Comparison of ENCODE assay signal across 20 cellular contexts in the genomic region with DNA sequence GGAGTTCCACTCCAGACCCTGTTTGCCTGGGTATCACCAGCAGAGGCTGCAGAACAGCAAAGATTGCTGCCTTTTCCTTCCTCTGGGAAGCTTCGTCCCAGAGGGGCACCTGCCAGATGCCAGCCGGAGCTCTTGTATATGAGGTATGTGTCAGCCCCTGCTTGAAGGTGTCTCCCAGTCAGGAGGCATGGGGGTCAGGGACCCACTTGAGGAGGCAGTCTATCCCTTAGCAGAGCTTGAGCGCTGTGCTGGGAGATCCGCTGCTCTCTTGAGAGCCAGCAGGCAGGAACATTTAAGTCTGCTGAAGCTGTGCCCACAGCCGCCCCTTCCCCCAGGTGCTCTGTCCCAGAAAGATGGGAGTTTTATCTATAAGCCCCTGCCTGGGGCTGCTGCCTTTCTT. TPM values are rescaled to one million over a fixed set of nuclear protein-coding genes. Genes with fewer than 3 reads are reported as not detected.
"Had no signal": no experiment of that assay in that cellular context is flagged by ENCODE, and none has a peak within 500 bp of the region (broad histone marks: within the 10 kb centered on the region; RNA-seq: fewer than 3 reads in every experiment).

No MANE protein-coding gene starts in this region.

RNA-seq across cellular contexts. Expression of a gene that starts 4.2 kb away (rescaled TPM):
- total RNA-seq: activated naive CD4-positive, alpha-beta T cell treated with anti-CD3 and anti-CD28 coated beads for 36 hours; activated naive CD4-positive, alpha-beta T cell treated with anti-CD3 and anti-CD28 coated beads, Interleukin-2, amount 50 U/mL, for 72 hours; activated naive CD8-positive, alpha-beta T cell treated with anti-CD3 and anti-CD28 coated beads for 36 hours; activated naive CD8-positive, alpha-beta T cell treated with anti-CD3 and anti-CD28 coated beads, Interleukin-2, amount 10 ng/mL, durations not matched to agents 7 days and 5 days; activated T-cell treated with anti-CD3 and anti-CD28 coated beads, Interleukin-2, amount 50 U/mL, for 4 hours; activated T-cell treated with anti-CD3 and anti-CD28 coated beads, Interleukin-2, amount 50 U/mL, for 72 hours; activated T-helper 1 cell treated with anti-CD3 and anti-CD28 coated beads, Interleukin-12 subunit alpha, Interleukin-12 subunit beta, Interleukin-2, Interleukin-4 antibody, amounts not matched to agents 30 ng/mL and 10 ng/mL and 1 ng/mL, durations not matched to agents 14 hours and 24 hours and 36 hours; activated T-helper 17 cell treated with anti-CD3 and anti-CD28 coated beads, Interleukin-2, amount 50 U/mL, for 72 hours; activated T-helper 2 cell treated with anti-CD3 and anti-CD28 coated beads, Interferon-gamma antibody, Interleukin-2, Interleukin-4, amounts not matched to agents 10 μg/mL and 5 μg/mL and 100 μg/mL, durations not matched to agents 14 hours and 24 hours and 36 hours; adrenal gland; aorta; ascending aorta; astrocyte; body of pancreas; breast epithelium; bronchial epithelial cell; cardiac muscle cell; cardiac septum; cerebellum; chondrocyte had no signal

RNA-seq across cellular contexts. Expression of a gene that starts 22.5 kb away (rescaled TPM):
- total RNA-seq: activated naive CD4-positive, alpha-beta T cell treated with anti-CD3 and anti-CD28 coated beads for 36 hours; activated naive CD4-positive, alpha-beta T cell treated with anti-CD3 and anti-CD28 coated beads, Interleukin-2, amount 50 U/mL, for 72 hours; activated naive CD8-positive, alpha-beta T cell treated with anti-CD3 and anti-CD28 coated beads for 36 hours; activated naive CD8-positive, alpha-beta T cell treated with anti-CD3 and anti-CD28 coated beads, Interleukin-2, amount 10 ng/mL, durations not matched to agents 7 days and 5 days; activated T-cell treated with anti-CD3 and anti-CD28 coated beads, Interleukin-2, amount 50 U/mL, for 4 hours; activated T-cell treated with anti-CD3 and anti-CD28 coated beads, Interleukin-2, amount 50 U/mL, for 72 hours; activated T-helper 1 cell treated with anti-CD3 and anti-CD28 coated beads, Interleukin-12 subunit alpha, Interleukin-12 subunit beta, Interleukin-2, Interleukin-4 antibody, amounts not matched to agents 30 ng/mL and 10 ng/mL and 1 ng/mL, durations not matched to agents 14 hours and 24 hours and 36 hours; activated T-helper 17 cell treated with anti-CD3 and anti-CD28 coated beads, Interleukin-2, amount 50 U/mL, for 72 hours; activated T-helper 2 cell treated with anti-CD3 and anti-CD28 coated beads, Interferon-gamma antibody, Interleukin-2, Interleukin-4, amounts not matched to agents 10 μg/mL and 5 μg/mL and 100 μg/mL, durations not matched to agents 14 hours and 24 hours and 36 hours; adrenal gland; aorta; ascending aorta; astrocyte; body of pancreas; breast epithelium; bronchial epithelial cell; cardiac muscle cell; cardiac septum; cerebellum; chondrocyte had no signal

RNA-seq across cellular contexts. Expression of a gene that starts 32.1 kb away (rescaled TPM):
- total RNA-seq: activated naive CD4-positive, alpha-beta T cell treated with anti-CD3 and anti-CD28 coated beads for 36 hours; activated naive CD4-positive, alpha-beta T cell treated with anti-CD3 and anti-CD28 coated beads, Interleukin-2, amount 50 U/mL, for 72 hours; activated naive CD8-positive, alpha-beta T cell treated with anti-CD3 and anti-CD28 coated beads for 36 hours; activated naive CD8-positive, alpha-beta T cell treated with anti-CD3 and anti-CD28 coated beads, Interleukin-2, amount 10 ng/mL, durations not matched to agents 7 days and 5 days; activated T-cell treated with anti-CD3 and anti-CD28 coated beads, Interleukin-2, amount 50 U/mL, for 4 hours; activated T-cell treated with anti-CD3 and anti-CD28 coated beads, Interleukin-2, amount 50 U/mL, for 72 hours; activated T-helper 1 cell treated with anti-CD3 and anti-CD28 coated beads, Interleukin-12 subunit alpha, Interleukin-12 subunit beta, Interleukin-2, Interleukin-4 antibody, amounts not matched to agents 30 ng/mL and 10 ng/mL and 1 ng/mL, durations not matched to agents 14 hours and 24 hours and 36 hours; activated T-helper 17 cell treated with anti-CD3 and anti-CD28 coated beads, Interleukin-2, amount 50 U/mL, for 72 hours; activated T-helper 2 cell treated with anti-CD3 and anti-CD28 coated beads, Interferon-gamma antibody, Interleukin-2, Interleukin-4, amounts not matched to agents 10 μg/mL and 5 μg/mL and 100 μg/mL, durations not matched to agents 14 hours and 24 hours and 36 hours; adrenal gland; aorta; ascending aorta; astrocyte; body of pancreas; breast epithelium; bronchial epithelial cell; cardiac muscle cell; cardiac septum; cerebellum; chondrocyte had no signal

RNA-seq across cellular contexts. Expression of a gene that starts 34.8 kb away (rescaled TPM):
- total RNA-seq: ascending aorta, body of pancreas, bronchial epithelial cell, cerebellum had no signal
